In the genomic region with DNA sequence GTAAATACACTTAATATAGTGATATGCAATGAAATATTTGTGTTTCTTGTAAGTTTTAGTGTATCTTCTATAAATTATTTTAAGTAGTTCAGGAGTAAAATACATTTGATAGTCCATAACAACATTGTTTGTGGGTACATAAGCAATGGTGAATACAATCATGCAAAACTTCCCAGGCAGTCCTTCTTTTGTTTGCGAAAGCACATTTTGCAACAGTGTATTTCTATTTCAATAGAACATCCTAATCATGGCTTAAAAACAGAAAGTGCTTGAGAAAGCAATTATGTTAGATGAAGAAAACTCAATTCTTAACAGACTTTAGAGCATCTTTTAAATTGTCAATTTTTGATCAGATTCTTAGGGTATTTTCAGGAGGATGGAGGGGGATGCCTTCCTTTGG, we compare ENCODE assay signal across 15 cellular contexts.
"Had no signal": no experiment of that assay in that cellular context is flagged by ENCODE, and none has a peak within 500 bp of the region (broad histone marks: within the 10 kb centered on the region; RNA-seq: fewer than 3 reads in every experiment).

No MANE protein-coding gene starts in this region.

- H3K9me3 Mint-ChIP-seq: type B pancreatic cell had no signal

- H3K79me2 ChIP-seq: hepatocyte had no signal

- H3K4me3 ChIP-seq: ascending aorta, coronary artery, hepatocyte, left lung, right atrium auricular region, SK-N-MC, smooth muscle cell had no signal

- H3K4me1 ChIP-seq: left lung, right atrium auricular region had no signal

- H3K36me3 ChIP-seq: ascending aorta, left lung, right atrium auricular region had no signal

- H3K27me3 Mint-ChIP-seq: activated naive CD8-positive, alpha-beta T cell treated with anti-CD3 and anti-CD28 coated beads, Interleukin-2, amount 10 ng/mL, durations not matched to agents 7 days and 5 days; naive thymus-derived CD8-positive, alpha-beta T cell; type B pancreatic cell had no signal

- H3K9me3 ChIP-seq: ascending aorta, left lung, right atrium auricular region had no signal

- H3K4me3 Mint-ChIP-seq: activated naive CD8-positive, alpha-beta T cell treated with anti-CD3 and anti-CD28 coated beads, Interleukin-2, amount 10 ng/mL, durations not matched to agents 7 days and 5 days; activated T-helper 1 cell treated with anti-CD3 and anti-CD28 coated beads, Interleukin-12 subunit alpha, Interleukin-12 subunit beta, Interleukin-2, Interleukin-4 antibody, amounts not matched to agents 30 ng/mL and 10 ng/mL and 1 ng/mL, durations not matched to agents 14 hours and 24 hours and 36 hours; naive thymus-derived CD8-positive, alpha-beta T cell; type B pancreatic cell had no signal

- H2AFZ ChIP-seq: hepatocyte had no signal

- H3K4me2 ChIP-seq: hepatocyte, smooth muscle cell had no signal

- H3K27me3 ChIP-seq: ascending aorta, hepatocyte, left lung, right atrium auricular region had no signal

- H3K27ac Mint-ChIP-seq: activated naive CD8-positive, alpha-beta T cell treated with anti-CD3 and anti-CD28 coated beads, Interleukin-2, amount 10 ng/mL, durations not matched to agents 7 days and 5 days; activated T-helper 1 cell treated with anti-CD3 and anti-CD28 coated beads, Interleukin-12 subunit alpha, Interleukin-12 subunit beta, Interleukin-2, Interleukin-4 antibody, amounts not matched to agents 30 ng/mL and 10 ng/mL and 1 ng/mL, durations not matched to agents 14 hours and 24 hours and 36 hours; naive thymus-derived CD8-positive, alpha-beta T cell; type B pancreatic cell had no signal

- H3K36me3 Mint-ChIP-seq: activated naive CD8-positive, alpha-beta T cell treated with anti-CD3 and anti-CD28 coated beads, Interleukin-2, amount 10 ng/mL, durations not matched to agents 7 days and 5 days; naive thymus-derived CD8-positive, alpha-beta T cell; type B pancreatic cell had no signal

- H3K4me1 Mint-ChIP-seq: activated naive CD8-positive, alpha-beta T cell treated with anti-CD3 and anti-CD28 coated beads, Interleukin-2, amount 10 ng/mL, durations not matched to agents 7 days and 5 days; naive thymus-derived CD8-positive, alpha-beta T cell had no signal

- H3K27ac ChIP-seq: ascending aorta, coronary artery, hepatocyte, left lung, right atrium auricular region, SK-N-MC had no signal

- DNase-seq: activated CD4-positive, alpha-beta T cell treated with anti-CD3 and anti-CD28 coated beads, Interleukin-2, amount 50 U/mL, for 1 hour; activated naive CD8-positive, alpha-beta T cell treated with anti-CD3 and anti-CD28 coated beads, Interleukin-2, amount 10 ng/mL, durations not matched to agents 7 days and 5 days; effector CD8-positive, alpha-beta T cell; kidney; left lung; naive thymus-derived CD8-positive, alpha-beta T cell; stimulated activated naive CD8-positive, alpha-beta T cell treated with anti-CD3 and anti-CD28 coated beads, Interleukin-15, Interleukin-2, amounts not matched to agents 100 U/mL and 50 U/mL, for 24 hours had no signal
